2 cellular contexts compared by ENCODE assay signal in genomic region chr17:63695889-63696288, GRCh38.
TF ChIP-seq lines count a peak whose summit lies in the region.

No MANE protein-coding gene starts in this region.

TF ChIP-seq in HepG2, 621 proteins besides CTCF, POLR2A, EP300 and RAD21:
- TF ChIP-seq TBX2 (CRISPR knock-in tag; IDR thresholded peaks at IDR 0.05; ENCODE audit: borderline replicate concordance) (0 out of 2 replicates have a peak, but pooled peaks have one; percentile 10), REPIN1 (CRISPR knock-in tag; IDR thresholded peaks at IDR 0.05; ENCODE audit: borderline replicate concordance, low read depth) (no peak), RBM22 (optimal IDR thresholded peaks at IDR 0.05; ENCODE audit: low read length) (peak; percentile 76)
TF ChIP-seq in HepG2: peak in this region for 2.

TF ChIP-seq in WTC11, 78 proteins besides CTCF, POLR2A, EP300 and RAD21:
- TF ChIP-seq NR2C2 (CRISPR knock-in tag; IDR thresholded peaks at IDR 0.05) (no peak), TEAD1 (CRISPR knock-in tag; IDR thresholded peaks at IDR 0.05) (no peak), MYBL2 (CRISPR knock-in tag; IDR thresholded peaks at IDR 0.05) (no peak), ZNF121 (CRISPR knock-in tag; IDR thresholded peaks at IDR 0.05) (no peak), MAX (CRISPR knock-in tag; IDR thresholded peaks at IDR 0.05) (no peak), OVOL2 (CRISPR knock-in tag; IDR thresholded peaks at IDR 0.05; ENCODE audit: borderline replicate concordance) (no peak)
- TF ChIP-seq, protein P1, sequence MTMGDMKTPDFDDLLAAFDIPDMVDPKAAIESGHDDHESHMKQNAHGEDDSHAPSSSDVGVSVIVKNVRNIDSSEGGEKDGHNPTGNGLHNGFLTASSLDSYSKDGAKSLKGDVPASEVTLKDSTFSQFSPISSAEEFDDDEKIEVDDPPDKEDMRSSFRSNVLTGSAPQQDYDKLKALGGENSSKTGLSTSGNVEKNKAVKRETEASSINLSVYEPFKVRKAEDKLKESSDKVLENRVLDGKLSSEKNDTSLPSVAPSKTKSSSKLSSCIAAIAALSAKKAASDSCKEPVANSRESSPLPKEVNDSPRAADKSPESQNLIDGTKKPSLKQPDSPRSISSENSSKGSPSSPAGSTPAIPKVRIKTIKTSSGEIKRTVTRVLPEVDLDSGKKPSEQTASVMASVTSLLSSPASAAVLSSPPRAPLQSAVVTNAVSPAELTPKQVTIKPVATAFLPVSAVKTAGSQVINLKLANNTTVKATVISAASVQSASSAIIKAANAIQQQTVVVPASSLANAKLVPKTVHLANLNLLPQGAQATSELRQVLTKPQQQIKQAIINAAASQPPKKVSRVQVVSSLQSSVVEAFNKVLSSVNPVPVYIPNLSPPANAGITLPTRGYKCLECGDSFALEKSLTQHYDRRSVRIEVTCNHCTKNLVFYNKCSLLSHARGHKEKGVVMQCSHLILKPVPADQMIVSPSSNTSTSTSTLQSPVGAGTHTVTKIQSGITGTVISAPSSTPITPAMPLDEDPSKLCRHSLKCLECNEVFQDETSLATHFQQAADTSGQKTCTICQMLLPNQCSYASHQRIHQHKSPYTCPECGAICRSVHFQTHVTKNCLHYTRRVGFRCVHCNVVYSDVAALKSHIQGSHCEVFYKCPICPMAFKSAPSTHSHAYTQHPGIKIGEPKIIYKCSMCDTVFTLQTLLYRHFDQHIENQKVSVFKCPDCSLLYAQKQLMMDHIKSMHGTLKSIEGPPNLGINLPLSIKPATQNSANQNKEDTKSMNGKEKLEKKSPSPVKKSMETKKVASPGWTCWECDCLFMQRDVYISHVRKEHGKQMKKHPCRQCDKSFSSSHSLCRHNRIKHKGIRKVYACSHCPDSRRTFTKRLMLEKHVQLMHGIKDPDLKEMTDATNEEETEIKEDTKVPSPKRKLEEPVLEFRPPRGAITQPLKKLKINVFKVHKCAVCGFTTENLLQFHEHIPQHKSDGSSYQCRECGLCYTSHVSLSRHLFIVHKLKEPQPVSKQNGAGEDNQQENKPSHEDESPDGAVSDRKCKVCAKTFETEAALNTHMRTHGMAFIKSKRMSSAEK (CRISPR knock-in tag; IDR thresholded peaks at IDR 0.05; ENCODE audit: borderline replicate concordance): no peak
- TF ChIP-seq, protein P2, sequence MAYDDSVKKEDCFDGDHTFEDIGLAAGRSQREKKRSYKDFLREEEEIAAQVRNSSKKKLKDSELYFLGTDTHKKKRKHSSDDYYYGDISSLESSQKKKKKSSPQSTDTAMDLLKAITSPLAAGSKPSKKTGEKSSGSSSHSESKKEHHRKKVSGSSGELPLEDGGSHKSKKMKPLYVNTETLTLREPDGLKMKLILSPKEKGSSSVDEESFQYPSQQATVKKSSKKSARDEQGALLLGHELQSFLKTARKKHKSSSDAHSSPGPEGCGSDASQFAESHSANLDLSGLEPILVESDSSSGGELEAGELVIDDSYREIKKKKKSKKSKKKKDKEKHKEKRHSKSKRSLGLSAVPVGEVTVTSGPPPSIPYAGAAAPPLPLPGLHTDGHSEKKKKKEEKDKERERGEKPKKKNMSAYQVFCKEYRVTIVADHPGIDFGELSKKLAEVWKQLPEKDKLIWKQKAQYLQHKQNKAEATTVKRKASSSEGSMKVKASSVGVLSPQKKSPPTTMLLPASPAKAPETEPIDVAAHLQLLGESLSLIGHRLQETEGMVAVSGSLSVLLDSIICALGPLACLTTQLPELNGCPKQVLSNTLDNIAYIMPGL (CRISPR knock-in tag; IDR thresholded peaks at IDR 0.05): no peak
- TF ChIP-seq, protein P3, sequence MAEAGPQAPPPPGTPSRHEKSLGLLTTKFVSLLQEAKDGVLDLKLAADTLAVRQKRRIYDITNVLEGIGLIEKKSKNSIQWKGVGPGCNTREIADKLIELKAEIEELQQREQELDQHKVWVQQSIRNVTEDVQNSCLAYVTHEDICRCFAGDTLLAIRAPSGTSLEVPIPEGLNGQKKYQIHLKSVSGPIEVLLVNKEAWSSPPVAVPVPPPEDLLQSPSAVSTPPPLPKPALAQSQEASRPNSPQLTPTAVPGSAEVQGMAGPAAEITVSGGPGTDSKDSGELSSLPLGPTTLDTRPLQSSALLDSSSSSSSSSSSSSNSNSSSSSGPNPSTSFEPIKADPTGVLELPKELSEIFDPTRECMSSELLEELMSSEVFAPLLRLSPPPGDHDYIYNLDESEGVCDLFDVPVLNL (CRISPR knock-in tag; IDR thresholded peaks at IDR 0.05; ENCODE audit: borderline replicate concordance, low read depth): no peak
- TF ChIP-seq, protein P4, sequence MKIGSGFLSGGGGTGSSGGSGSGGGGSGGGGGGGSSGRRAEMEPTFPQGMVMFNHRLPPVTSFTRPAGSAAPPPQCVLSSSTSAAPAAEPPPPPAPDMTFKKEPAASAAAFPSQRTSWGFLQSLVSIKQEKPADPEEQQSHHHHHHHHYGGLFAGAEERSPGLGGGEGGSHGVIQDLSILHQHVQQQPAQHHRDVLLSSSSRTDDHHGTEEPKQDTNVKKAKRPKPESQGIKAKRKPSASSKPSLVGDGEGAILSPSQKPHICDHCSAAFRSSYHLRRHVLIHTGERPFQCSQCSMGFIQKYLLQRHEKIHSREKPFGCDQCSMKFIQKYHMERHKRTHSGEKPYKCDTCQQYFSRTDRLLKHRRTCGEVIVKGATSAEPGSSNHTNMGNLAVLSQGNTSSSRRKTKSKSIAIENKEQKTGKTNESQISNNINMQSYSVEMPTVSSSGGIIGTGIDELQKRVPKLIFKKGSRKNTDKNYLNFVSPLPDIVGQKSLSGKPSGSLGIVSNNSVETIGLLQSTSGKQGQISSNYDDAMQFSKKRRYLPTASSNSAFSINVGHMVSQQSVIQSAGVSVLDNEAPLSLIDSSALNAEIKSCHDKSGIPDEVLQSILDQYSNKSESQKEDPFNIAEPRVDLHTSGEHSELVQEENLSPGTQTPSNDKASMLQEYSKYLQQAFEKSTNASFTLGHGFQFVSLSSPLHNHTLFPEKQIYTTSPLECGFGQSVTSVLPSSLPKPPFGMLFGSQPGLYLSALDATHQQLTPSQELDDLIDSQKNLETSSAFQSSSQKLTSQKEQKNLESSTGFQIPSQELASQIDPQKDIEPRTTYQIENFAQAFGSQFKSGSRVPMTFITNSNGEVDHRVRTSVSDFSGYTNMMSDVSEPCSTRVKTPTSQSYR (CRISPR knock-in tag; IDR thresholded peaks at IDR 0.05): no peak
- TF ChIP-seq, protein P5, sequence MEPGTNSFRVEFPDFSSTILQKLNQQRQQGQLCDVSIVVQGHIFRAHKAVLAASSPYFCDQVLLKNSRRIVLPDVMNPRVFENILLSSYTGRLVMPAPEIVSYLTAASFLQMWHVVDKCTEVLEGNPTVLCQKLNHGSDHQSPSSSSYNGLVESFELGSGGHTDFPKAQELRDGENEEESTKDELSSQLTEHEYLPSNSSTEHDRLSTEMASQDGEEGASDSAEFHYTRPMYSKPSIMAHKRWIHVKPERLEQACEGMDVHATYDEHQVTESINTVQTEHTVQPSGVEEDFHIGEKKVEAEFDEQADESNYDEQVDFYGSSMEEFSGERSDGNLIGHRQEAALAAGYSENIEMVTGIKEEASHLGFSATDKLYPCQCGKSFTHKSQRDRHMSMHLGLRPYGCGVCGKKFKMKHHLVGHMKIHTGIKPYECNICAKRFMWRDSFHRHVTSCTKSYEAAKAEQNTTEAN (CRISPR knock-in tag; IDR thresholded peaks at IDR 0.05): no peak
TF ChIP-seq in WTC11: peak in this region for 0.
